ENCODE assay signal across 1 cellular context in the genomic region with DNA sequence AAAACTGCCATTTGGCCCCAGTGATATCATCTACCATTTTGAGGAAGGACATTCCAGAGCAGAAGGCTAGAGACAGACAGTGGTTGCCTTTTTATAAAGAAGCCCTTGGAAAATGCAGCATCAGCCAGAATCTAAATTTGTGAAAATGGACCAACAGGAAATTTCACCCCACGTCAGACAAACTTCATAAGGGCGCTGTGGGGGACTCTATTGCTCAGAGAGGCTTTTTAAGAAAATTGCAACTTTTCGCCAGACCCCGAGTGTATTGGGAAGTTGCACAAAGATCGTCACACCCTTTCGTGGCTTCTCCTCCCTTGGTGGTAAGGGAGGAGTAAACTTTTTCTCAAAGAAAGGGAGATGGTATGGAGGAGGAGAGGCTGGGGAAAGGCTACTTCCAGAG.
TF ChIP-seq lines count a peak whose summit lies in the region.

No MANE protein-coding gene starts in this region.

TF ChIP-seq in H1, 55 proteins besides CTCF, POLR2A, EP300 and RAD21:
- no peak for TF ChIP-seq HDAC2 (IDR thresholded peaks at IDR 0.05; ENCODE audit: borderline replicate concordance in 1 of 2, low read depth in 2 of 2, low read length in 2 of 2)
- peak; percentile 8; the same call in 1 of the 2 replicates for TF ChIP-seq SUZ12 (IDR thresholded peaks at IDR 0.05; ENCODE audit: low read length)
- TF ChIP-seq, protein P1, sequence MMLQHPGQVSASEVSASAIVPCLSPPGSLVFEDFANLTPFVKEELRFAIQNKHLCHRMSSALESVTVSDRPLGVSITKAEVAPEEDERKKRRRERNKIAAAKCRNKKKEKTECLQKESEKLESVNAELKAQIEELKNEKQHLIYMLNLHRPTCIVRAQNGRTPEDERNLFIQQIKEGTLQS (IDR thresholded peaks at IDR 0.05; ENCODE audit: insufficient read depth, low read depth, low read length) = no peak
